In genomic region chr11:131748146-131749050, GRCh38 we compare ENCODE assay signal across 1 cellular context.
TF ChIP-seq lines count a peak whose summit lies in the region.

No MANE protein-coding gene starts in this region.

TF ChIP-seq in HepG2, 621 proteins besides CTCF, POLR2A, EP300 and RAD21 (continued from another document):
- TF ChIP-seq PRDM4 (CRISPR knock-in tag; IDR thresholded peaks at IDR 0.05; ENCODE audit: borderline replicate concordance) (no peak), REL (CRISPR knock-in tag; conservative IDR thresholded peaks at IDR 0.05) (no peak), SCMH1 (CRISPR knock-in tag; IDR thresholded peaks at IDR 0.05; ENCODE audit: borderline replicate concordance) (no peak), MTA3 (CRISPR knock-in tag; IDR thresholded peaks at IDR 0.05) (no peak), TEAD3 (CRISPR knock-in tag; optimal IDR thresholded peaks at IDR 0.05; ENCODE audit: borderline replicate concordance) (peak; percentile 29), SMC3 (IDR thresholded peaks at IDR 0.05; ENCODE audit: low read length) (peak; percentile 46; the same call in 1 of the 2 replicates), ZNF850 (CRISPR knock-in tag; conservative IDR thresholded peaks at IDR 0.05) (no peak), STAG1 (CRISPR knock-in tag; IDR thresholded peaks at IDR 0.05) (peak; percentile 65)
